In the genomic region with DNA sequence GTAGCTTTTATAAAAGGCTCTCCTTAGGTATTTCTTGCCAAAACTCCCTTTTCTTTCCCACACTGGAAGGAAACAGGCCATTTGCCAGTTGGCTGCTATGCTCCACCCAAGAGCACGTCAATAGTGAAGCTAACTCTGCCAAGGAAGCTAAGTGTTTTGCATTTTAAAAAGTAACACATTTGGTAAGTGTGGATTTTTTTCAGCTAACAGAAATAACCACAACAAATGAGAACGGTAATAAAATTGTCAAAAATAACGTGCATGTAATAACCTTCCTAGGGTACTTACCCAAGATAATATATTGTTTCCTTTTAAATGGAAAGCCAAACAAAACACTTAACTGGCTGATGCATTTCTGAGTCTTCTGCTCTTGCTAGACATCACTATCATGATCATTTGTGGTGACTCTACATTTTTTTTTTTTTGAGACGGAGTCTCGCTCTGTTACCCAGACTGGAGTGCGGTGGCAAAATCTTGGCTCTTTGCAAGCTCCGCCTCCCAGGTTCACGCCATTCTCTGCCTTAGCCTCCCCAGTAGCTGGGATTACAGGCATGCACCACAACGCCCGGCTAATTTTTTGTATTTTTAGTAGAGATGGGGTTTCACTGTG, we compare ENCODE assay signal across 1 cellular context.
A peak's percentile ranks its signal among the peaks of the same experiment; 100 is the strongest.
TF ChIP-seq lines count a peak whose summit lies in the region.

No MANE protein-coding gene starts in this region.

TF ChIP-seq in HEK293, 187 proteins besides CTCF, POLR2A, EP300 and RAD21 (continued from another document and continues in another):
- TF ChIP-seq, protein P1, sequence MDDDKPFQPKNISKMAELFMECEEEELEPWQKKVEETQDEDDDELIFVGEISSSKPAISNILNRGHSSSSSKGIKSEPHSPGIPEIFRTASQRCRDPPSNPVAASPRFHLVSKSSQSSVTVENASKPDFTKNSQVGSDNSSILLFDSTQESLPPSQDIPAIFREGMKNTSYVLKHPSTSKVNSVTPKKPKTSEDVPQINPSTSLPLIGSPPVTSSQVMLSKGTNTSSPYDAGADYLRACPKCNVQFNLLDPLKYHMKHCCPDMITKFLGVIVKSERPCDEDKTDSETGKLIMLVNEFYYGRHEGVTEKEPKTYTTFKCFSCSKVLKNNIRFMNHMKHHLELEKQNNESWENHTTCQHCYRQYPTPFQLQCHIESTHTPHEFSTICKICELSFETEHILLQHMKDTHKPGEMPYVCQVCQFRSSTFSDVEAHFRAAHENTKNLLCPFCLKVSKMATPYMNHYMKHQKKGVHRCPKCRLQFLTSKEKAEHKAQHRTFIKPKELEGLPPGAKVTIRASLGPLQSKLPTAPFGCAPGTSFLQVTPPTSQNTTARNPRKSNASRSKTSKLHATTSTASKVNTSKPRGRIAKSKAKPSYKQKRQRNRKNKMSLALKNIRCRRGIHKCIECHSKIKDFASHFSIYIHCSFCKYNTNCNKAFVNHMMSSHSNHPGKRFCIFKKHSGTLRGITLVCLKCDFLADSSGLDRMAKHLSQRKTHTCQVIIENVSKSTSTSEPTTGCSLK (tag by site-specific recombination; IDR thresholded peaks at IDR 0.05), result no peak
- TF ChIP-seq ZNF239 (tag by site-specific recombination; IDR thresholded peaks at IDR 0.05) (no peak), ZNF394 (tag by site-specific recombination; IDR thresholded peaks at IDR 0.05; ENCODE audit: borderline replicate concordance) (peak; percentile 53; the same call in 1 of the 2 replicates), ZNF776 (tag by site-specific recombination; IDR thresholded peaks at IDR 0.05; ENCODE audit: borderline replicate concordance) (no peak), ZNF473 (tag by site-specific recombination; IDR thresholded peaks at IDR 0.05) (no peak), ZNF19 (tag by site-specific recombination; IDR thresholded peaks at IDR 0.05; ENCODE audit: low read depth) (no peak), ZNF664 (tag by site-specific recombination; IDR thresholded peaks at IDR 0.05) (peak; percentile 35; the same call in 1 of the 2 replicates), ZNF510 (tag by site-specific recombination; IDR thresholded peaks at IDR 0.05; ENCODE audit: insufficient replicate concordance) (no peak), ZNF792 (tag by site-specific recombination; IDR thresholded peaks at IDR 0.05) (no peak), ZNF416 (tag by site-specific recombination; IDR thresholded peaks at IDR 0.05) (no peak), ZNF610 (tag by site-specific recombination; IDR thresholded peaks at IDR 0.05; ENCODE audit: borderline replicate concordance) (no peak), HOXD13 (CRISPR knock-in tag; IDR thresholded peaks at IDR 0.05; ENCODE audit: borderline replicate concordance) (no peak), MEIS1 (CRISPR knock-in tag; IDR thresholded peaks at IDR 0.05; ENCODE audit: borderline replicate concordance) (no peak), ZNF121 (tag by site-specific recombination; IDR thresholded peaks at IDR 0.05) (no peak), ZNF530 (tag by site-specific recombination; IDR thresholded peaks at IDR 0.05; ENCODE audit: low read depth) (no peak), ZNF266 (tag by site-specific recombination; IDR thresholded peaks at IDR 0.05; ENCODE audit: low read depth) (no peak), ZNF555 (tag by site-specific recombination; conservative IDR thresholded peaks at IDR 0.05) (no peak), GFI1B (tag by site-specific recombination; IDR thresholded peaks at IDR 0.05) (no peak), ZNF654 (tag by site-specific recombination; IDR thresholded peaks at IDR 0.05; ENCODE audit: low read depth) (no peak), ZNF37A (tag by site-specific recombination; IDR thresholded peaks at IDR 0.05) (no peak), ZNF391 (tag by site-specific recombination; IDR thresholded peaks at IDR 0.05; ENCODE audit: borderline replicate concordance, low read depth) (no peak), ZNF544 (tag by site-specific recombination; IDR thresholded peaks at IDR 0.05) (no peak), ZNF514 (tag by site-specific recombination; IDR thresholded peaks at IDR 0.05) (no peak), ZNF2 (tag by site-specific recombination; IDR thresholded peaks at IDR 0.05) (peak; percentile 85; the same call in 1 of the 2 replicates), ZNF529 (tag by site-specific recombination; IDR thresholded peaks at IDR 0.05; ENCODE audit: insufficient replicate concordance) (no peak), ZNF561 (tag by site-specific recombination; IDR thresholded peaks at IDR 0.05; ENCODE audit: borderline replicate concordance) (0 out of 2 replicates have a peak, but pooled peaks have one; percentile 73), HOXA7 (CRISPR knock-in tag; IDR thresholded peaks at IDR 0.05; ENCODE audit: borderline replicate concordance) (no peak)
- TF ChIP-seq, protein P2, sequence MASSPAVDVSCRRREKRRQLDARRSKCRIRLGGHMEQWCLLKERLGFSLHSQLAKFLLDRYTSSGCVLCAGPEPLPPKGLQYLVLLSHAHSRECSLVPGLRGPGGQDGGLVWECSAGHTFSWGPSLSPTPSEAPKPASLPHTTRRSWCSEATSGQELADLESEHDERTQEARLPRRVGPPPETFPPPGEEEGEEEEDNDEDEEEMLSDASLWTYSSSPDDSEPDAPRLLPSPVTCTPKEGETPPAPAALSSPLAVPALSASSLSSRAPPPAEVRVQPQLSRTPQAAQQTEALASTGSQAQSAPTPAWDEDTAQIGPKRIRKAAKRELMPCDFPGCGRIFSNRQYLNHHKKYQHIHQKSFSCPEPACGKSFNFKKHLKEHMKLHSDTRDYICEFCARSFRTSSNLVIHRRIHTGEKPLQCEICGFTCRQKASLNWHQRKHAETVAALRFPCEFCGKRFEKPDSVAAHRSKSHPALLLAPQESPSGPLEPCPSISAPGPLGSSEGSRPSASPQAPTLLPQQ (tag by site-specific recombination; IDR thresholded peaks at IDR 0.05), result peak; percentile 86
- TF ChIP-seq, protein P3, sequence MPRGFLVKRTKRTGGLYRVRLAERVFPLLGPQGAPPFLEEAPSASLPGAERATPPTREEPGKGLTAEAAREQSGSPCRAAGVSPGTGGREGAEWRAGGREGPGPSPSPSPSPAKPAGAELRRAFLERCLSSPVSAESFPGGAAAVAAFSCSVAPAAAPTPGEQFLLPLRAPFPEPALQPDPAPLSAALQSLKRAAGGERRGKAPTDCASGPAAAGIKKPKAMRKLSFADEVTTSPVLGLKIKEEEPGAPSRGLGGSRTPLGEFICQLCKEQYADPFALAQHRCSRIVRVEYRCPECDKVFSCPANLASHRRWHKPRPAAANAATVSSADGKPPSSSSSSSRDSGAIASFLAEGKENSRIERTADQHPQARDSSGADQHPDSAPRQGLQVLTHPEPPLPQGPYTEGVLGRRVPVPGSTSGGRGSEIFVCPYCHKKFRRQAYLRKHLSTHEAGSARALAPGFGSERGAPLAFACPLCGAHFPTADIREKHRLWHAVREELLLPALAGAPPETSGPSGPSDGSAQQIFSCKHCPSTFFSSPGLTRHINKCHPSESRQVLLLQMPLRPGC (tag by site-specific recombination; IDR thresholded peaks at IDR 0.05), result peak; percentile 75
- TF ChIP-seq, protein P4, sequence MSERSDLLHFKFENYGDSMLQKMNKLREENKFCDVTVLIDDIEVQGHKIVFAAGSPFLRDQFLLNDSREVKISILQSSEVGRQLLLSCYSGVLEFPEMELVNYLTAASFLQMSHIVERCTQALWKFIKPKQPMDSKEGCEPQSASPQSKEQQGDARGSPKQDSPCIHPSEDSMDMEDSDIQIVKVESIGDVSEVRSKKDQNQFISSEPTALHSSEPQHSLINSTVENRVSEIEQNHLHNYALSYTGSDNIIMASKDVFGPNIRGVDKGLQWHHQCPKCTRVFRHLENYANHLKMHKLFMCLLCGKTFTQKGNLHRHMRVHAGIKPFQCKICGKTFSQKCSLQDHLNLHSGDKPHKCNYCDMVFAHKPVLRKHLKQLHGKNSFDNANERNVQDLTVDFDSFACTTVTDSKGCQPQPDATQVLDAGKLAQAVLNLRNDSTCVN (tag by site-specific recombination; optimal IDR thresholded peaks at IDR 0.05), result no peak
- TF ChIP-seq, protein P5, sequence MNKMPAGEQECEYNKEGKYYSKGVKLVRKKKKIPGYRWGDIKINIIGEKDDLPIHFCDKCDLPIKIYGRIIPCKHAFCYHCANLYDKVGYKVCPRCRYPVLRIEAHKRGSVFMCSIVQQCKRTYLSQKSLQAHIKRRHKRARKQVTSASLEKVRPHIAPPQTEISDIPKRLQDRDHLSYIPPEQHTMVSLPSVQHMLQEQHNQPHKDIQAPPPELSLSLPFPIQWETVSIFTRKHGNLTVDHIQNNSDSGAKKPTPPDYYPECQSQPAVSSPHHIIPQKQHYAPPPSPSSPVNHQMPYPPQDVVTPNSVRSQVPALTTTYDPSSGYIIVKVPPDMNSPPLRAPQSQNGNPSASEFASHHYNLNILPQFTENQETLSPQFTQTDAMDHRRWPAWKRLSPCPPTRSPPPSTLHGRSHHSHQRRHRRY (tag by site-specific recombination; IDR thresholded peaks at IDR 0.05), result no peak
- TF ChIP-seq, protein P6, sequence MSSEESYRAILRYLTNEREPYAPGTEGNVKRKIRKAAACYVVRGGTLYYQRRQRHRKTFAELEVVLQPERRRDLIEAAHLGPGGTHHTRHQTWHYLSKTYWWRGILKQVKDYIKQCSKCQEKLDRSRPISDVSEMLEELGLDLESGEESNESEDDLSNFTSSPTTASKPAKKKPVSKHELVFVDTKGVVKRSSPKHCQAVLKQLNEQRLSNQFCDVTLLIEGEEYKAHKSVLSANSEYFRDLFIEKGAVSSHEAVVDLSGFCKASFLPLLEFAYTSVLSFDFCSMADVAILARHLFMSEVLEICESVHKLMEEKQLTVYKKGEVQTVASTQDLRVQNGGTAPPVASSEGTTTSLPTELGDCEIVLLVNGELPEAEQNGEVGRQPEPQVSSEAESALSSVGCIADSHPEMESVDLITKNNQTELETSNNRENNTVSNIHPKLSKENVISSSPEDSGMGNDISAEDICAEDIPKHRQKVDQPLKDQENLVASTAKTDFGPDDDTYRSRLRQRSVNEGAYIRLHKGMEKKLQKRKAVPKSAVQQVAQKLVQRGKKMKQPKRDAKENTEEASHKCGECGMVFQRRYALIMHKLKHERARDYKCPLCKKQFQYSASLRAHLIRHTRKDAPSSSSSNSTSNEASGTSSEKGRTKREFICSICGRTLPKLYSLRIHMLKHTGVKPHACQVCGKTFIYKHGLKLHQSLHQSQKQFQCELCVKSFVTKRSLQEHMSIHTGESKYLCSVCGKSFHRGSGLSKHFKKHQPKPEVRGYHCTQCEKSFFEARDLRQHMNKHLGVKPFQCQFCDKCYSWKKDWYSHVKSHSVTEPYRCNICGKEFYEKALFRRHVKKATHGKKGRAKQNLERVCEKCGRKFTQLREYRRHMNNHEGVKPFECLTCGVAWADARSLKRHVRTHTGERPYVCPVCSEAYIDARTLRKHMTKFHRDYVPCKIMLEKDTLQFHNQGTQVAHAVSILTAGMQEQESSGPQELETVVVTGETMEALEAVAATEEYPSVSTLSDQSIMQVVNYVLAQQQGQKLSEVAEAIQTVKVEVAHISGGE (tag by site-specific recombination; conservative IDR thresholded peaks at IDR 0.05; ENCODE audit: low read depth), result peak; percentile 32
- TF ChIP-seq, protein P7, sequence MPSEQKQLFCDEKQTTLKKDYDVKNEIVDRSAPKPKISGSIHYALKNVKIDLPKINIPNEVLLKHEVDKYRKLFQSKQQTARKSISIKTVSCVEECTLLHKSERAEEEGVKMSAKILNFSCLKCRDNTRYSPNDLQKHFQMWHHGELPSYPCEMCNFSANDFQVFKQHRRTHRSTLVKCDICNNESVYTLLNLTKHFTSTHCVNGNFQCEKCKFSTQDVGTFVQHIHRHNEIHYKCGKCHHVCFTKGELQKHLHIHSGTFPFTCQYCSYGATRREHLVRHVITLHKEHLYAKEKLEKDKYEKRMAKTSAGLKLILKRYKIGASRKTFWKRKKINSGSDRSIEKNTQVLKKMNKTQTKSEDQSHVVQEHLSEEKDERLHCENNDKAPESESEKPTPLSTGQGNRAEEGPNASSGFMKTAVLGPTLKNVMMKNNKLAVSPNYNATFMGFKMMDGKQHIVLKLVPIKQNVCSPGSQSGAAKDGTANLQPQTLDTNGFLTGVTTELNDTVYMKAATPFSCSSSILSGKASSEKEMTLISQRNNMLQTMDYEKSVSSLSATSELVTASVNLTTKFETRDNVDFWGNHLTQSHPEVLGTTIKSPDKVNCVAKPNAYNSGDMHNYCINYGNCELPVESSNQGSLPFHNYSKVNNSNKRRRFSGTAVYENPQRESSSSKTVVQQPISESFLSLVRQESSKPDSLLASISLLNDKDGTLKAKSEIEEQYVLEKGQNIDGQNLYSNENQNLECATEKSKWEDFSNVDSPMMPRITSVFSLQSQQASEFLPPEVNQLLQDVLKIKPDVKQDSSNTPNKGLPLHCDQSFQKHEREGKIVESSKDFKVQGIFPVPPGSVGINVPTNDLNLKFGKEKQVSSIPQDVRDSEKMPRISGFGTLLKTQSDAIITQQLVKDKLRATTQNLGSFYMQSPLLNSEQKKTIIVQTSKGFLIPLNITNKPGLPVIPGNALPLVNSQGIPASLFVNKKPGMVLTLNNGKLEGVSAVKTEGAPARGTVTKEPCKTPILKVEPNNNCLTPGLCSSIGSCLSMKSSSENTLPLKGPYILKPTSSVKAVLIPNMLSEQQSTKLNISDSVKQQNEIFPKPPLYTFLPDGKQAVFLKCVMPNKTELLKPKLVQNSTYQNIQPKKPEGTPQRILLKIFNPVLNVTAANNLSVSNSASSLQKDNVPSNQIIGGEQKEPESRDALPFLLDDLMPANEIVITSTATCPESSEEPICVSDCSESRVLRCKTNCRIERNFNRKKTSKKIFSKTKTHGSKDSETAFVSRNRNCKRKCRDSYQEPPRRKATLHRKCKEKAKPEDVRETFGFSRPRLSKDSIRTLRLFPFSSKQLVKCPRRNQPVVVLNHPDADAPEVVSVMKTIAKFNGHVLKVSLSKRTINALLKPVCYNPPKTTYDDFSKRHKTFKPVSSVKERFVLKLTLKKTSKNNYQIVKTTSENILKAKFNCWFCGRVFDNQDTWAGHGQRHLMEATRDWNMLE (tag by site-specific recombination; conservative IDR thresholded peaks at IDR 0.05; ENCODE audit: low read depth), result 0 out of 2 replicates have a peak, but pooled peaks have one; percentile 51
- TF ChIP-seq, protein P8, sequence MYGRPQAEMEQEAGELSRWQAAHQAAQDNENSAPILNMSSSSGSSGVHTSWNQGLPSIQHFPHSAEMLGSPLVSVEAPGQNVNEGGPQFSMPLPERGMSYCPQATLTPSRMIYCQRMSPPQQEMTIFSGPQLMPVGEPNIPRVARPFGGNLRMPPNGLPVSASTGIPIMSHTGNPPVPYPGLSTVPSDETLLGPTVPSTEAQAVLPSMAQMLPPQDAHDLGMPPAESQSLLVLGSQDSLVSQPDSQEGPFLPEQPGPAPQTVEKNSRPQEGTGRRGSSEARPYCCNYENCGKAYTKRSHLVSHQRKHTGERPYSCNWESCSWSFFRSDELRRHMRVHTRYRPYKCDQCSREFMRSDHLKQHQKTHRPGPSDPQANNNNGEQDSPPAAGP (tag by site-specific recombination; IDR thresholded peaks at IDR 0.05), result no peak
